1 cellular context compared by ENCODE assay signal in genomic region chr4:5036239-5036638, GRCh38.
TF ChIP-seq lines count a peak whose summit lies in the region.

No MANE protein-coding gene starts in this region.

TF ChIP-seq in K562, 482 proteins besides CTCF, POLR2A, EP300 and RAD21 (continued from another document and continues in another):
- TF ChIP-seq, protein P1, sequence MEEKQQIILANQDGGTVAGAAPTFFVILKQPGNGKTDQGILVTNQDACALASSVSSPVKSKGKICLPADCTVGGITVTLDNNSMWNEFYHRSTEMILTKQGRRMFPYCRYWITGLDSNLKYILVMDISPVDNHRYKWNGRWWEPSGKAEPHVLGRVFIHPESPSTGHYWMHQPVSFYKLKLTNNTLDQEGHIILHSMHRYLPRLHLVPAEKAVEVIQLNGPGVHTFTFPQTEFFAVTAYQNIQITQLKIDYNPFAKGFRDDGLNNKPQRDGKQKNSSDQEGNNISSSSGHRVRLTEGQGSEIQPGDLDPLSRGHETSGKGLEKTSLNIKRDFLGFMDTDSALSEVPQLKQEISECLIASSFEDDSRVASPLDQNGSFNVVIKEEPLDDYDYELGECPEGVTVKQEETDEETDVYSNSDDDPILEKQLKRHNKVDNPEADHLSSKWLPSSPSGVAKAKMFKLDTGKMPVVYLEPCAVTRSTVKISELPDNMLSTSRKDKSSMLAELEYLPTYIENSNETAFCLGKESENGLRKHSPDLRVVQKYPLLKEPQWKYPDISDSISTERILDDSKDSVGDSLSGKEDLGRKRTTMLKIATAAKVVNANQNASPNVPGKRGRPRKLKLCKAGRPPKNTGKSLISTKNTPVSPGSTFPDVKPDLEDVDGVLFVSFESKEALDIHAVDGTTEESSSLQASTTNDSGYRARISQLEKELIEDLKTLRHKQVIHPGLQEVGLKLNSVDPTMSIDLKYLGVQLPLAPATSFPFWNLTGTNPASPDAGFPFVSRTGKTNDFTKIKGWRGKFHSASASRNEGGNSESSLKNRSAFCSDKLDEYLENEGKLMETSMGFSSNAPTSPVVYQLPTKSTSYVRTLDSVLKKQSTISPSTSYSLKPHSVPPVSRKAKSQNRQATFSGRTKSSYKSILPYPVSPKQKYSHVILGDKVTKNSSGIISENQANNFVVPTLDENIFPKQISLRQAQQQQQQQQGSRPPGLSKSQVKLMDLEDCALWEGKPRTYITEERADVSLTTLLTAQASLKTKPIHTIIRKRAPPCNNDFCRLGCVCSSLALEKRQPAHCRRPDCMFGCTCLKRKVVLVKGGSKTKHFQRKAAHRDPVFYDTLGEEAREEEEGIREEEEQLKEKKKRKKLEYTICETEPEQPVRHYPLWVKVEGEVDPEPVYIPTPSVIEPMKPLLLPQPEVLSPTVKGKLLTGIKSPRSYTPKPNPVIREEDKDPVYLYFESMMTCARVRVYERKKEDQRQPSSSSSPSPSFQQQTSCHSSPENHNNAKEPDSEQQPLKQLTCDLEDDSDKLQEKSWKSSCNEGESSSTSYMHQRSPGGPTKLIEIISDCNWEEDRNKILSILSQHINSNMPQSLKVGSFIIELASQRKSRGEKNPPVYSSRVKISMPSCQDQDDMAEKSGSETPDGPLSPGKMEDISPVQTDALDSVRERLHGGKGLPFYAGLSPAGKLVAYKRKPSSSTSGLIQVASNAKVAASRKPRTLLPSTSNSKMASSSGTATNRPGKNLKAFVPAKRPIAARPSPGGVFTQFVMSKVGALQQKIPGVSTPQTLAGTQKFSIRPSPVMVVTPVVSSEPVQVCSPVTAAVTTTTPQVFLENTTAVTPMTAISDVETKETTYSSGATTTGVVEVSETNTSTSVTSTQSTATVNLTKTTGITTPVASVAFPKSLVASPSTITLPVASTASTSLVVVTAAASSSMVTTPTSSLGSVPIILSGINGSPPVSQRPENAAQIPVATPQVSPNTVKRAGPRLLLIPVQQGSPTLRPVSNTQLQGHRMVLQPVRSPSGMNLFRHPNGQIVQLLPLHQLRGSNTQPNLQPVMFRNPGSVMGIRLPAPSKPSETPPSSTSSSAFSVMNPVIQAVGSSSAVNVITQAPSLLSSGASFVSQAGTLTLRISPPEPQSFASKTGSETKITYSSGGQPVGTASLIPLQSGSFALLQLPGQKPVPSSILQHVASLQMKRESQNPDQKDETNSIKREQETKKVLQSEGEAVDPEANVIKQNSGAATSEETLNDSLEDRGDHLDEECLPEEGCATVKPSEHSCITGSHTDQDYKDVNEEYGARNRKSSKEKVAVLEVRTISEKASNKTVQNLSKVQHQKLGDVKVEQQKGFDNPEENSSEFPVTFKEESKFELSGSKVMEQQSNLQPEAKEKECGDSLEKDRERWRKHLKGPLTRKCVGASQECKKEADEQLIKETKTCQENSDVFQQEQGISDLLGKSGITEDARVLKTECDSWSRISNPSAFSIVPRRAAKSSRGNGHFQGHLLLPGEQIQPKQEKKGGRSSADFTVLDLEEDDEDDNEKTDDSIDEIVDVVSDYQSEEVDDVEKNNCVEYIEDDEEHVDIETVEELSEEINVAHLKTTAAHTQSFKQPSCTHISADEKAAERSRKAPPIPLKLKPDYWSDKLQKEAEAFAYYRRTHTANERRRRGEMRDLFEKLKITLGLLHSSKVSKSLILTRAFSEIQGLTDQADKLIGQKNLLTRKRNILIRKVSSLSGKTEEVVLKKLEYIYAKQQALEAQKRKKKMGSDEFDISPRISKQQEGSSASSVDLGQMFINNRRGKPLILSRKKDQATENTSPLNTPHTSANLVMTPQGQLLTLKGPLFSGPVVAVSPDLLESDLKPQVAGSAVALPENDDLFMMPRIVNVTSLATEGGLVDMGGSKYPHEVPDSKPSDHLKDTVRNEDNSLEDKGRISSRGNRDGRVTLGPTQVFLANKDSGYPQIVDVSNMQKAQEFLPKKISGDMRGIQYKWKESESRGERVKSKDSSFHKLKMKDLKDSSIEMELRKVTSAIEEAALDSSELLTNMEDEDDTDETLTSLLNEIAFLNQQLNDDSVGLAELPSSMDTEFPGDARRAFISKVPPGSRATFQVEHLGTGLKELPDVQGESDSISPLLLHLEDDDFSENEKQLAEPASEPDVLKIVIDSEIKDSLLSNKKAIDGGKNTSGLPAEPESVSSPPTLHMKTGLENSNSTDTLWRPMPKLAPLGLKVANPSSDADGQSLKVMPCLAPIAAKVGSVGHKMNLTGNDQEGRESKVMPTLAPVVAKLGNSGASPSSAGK (IDR thresholded peaks at IDR 0.05): peak; percentile 43; the same call in 1 of the 2 replicates
- TF ChIP-seq, protein P2, sequence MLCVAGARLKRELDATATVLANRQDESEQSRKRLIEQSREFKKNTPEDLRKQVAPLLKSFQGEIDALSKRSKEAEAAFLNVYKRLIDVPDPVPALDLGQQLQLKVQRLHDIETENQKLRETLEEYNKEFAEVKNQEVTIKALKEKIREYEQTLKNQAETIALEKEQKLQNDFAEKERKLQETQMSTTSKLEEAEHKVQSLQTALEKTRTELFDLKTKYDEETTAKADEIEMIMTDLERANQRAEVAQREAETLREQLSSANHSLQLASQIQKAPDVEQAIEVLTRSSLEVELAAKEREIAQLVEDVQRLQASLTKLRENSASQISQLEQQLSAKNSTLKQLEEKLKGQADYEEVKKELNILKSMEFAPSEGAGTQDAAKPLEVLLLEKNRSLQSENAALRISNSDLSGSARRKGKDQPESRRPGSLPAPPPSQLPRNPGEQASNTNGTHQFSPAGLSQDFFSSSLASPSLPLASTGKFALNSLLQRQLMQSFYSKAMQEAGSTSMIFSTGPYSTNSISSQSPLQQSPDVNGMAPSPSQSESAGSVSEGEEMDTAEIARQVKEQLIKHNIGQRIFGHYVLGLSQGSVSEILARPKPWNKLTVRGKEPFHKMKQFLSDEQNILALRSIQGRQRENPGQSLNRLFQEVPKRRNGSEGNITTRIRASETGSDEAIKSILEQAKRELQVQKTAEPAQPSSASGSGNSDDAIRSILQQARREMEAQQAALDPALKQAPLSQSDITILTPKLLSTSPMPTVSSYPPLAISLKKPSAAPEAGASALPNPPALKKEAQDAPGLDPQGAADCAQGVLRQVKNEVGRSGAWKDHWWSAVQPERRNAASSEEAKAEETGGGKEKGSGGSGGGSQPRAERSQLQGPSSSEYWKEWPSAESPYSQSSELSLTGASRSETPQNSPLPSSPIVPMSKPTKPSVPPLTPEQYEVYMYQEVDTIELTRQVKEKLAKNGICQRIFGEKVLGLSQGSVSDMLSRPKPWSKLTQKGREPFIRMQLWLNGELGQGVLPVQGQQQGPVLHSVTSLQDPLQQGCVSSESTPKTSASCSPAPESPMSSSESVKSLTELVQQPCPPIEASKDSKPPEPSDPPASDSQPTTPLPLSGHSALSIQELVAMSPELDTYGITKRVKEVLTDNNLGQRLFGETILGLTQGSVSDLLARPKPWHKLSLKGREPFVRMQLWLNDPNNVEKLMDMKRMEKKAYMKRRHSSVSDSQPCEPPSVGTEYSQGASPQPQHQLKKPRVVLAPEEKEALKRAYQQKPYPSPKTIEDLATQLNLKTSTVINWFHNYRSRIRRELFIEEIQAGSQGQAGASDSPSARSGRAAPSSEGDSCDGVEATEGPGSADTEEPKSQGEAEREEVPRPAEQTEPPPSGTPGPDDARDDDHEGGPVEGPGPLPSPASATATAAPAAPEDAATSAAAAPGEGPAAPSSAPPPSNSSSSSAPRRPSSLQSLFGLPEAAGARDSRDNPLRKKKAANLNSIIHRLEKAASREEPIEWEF (CRISPR knock-in tag; IDR thresholded peaks at IDR 0.05): no peak
- no peak for TF ChIP-seq ZNF41 (CRISPR knock-in tag; conservative IDR thresholded peaks at IDR 0.05)
- no peak for TF ChIP-seq IRF2 (CRISPR knock-in tag; IDR thresholded peaks at IDR 0.05)
- TF ChIP-seq HMG20A (CRISPR knock-in tag; conservative IDR thresholded peaks at IDR 0.05): no peak
- no peak for TF ChIP-seq UBTF (IDR thresholded peaks at IDR 0.05; ENCODE audit: borderline replicate concordance in 1 of 2, low read depth in 2 of 2, low read length in 2 of 2)
- TF ChIP-seq NR1H2 (CRISPR knock-in tag; IDR thresholded peaks at IDR 0.05): no peak
- no peak for TF ChIP-seq TAF15 (IDR thresholded peaks at IDR 0.05; ENCODE audit: low read depth, low read length)
- peak; percentile 67; the same call in 1 of the 2 replicates for TF ChIP-seq ZEB2 (IDR thresholded peaks at IDR 0.05)
- TF ChIP-seq, protein P3, sequence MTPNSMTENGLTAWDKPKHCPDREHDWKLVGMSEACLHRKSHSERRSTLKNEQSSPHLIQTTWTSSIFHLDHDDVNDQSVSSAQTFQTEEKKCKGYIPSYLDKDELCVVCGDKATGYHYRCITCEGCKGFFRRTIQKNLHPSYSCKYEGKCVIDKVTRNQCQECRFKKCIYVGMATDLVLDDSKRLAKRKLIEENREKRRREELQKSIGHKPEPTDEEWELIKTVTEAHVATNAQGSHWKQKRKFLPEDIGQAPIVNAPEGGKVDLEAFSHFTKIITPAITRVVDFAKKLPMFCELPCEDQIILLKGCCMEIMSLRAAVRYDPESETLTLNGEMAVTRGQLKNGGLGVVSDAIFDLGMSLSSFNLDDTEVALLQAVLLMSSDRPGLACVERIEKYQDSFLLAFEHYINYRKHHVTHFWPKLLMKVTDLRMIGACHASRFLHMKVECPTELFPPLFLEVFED (CRISPR knock-in tag; conservative IDR thresholded peaks at IDR 0.05): no peak
- TF ChIP-seq SMAD3 (CRISPR knock-in tag; conservative IDR thresholded peaks at IDR 0.05): no peak
- TF ChIP-seq SUPT5H (IDR thresholded peaks at IDR 0.05): no peak
- TF ChIP-seq KDM2B (CRISPR knock-in tag; IDR thresholded peaks at IDR 0.05): no peak
- TF ChIP-seq NONO (IDR thresholded peaks at IDR 0.05; ENCODE audit: low read depth in 2 of 2, low read length in 1 of 2): no peak
- no peak for TF ChIP-seq SMAD2 (IDR thresholded peaks at IDR 0.05; ENCODE audit: low read depth, low read length)
- TF ChIP-seq RUNX1 (IDR thresholded peaks at IDR 0.05; ENCODE audit: low read depth): no peak
- no peak for TF ChIP-seq PHTF2 (CRISPR knock-in tag; IDR thresholded peaks at IDR 0.05)
- no peak for TF ChIP-seq E2F8 (IDR thresholded peaks at IDR 0.05; ENCODE audit: low read depth, partially characterized antibody)
- TF ChIP-seq TAF7 (tag; IDR thresholded peaks at IDR 0.05): no peak
- no peak for TF ChIP-seq DLX4 (CRISPR knock-in tag; IDR thresholded peaks at IDR 0.05)
- 0 out of 4 replicates have a peak, but pooled peaks of 1 of the 2 experiments have one; percentile 60 for TF ChIP-seq ZNF639 (CRISPR knock-in tag; conservative IDR thresholded peaks at IDR 0.05 in 1 of 2, IDR thresholded peaks at IDR 0.05 in 1 of 2)
- TF ChIP-seq ZNF561 (CRISPR knock-in tag; conservative IDR thresholded peaks at IDR 0.05): no peak
- TF ChIP-seq L3MBTL2 (IDR thresholded peaks at IDR 0.05): peak; percentile 74
- TF ChIP-seq KLF1 (tag; IDR thresholded peaks at IDR 0.05): no peak
- no peak for TF ChIP-seq HLTF (IDR thresholded peaks at IDR 0.05)
- TF ChIP-seq ZNF584 (CRISPR knock-in tag; IDR thresholded peaks at IDR 0.05; ENCODE audit: low read depth): no peak
- TF ChIP-seq GATA2 (CRISPR knock-in tag; IDR thresholded peaks at IDR 0.05): peak; percentile 58
- no peak for TF ChIP-seq SRSF1 (IDR thresholded peaks at IDR 0.05; ENCODE audit: low read depth, low read length)
- no peak for TF ChIP-seq FUS (optimal IDR thresholded peaks at IDR 0.05; ENCODE audit: low read depth, low read length)
- TF ChIP-seq U2AF1 (optimal IDR thresholded peaks at IDR 0.05; ENCODE audit: low read depth, low read length): no peak
- TF ChIP-seq MEIS2 (IDR thresholded peaks at IDR 0.05; ENCODE audit: partially characterized antibody): peak; percentile 60
- no peak for TF ChIP-seq ZNF436 (CRISPR knock-in tag; IDR thresholded peaks at IDR 0.05)
